In the genomic region with DNA sequence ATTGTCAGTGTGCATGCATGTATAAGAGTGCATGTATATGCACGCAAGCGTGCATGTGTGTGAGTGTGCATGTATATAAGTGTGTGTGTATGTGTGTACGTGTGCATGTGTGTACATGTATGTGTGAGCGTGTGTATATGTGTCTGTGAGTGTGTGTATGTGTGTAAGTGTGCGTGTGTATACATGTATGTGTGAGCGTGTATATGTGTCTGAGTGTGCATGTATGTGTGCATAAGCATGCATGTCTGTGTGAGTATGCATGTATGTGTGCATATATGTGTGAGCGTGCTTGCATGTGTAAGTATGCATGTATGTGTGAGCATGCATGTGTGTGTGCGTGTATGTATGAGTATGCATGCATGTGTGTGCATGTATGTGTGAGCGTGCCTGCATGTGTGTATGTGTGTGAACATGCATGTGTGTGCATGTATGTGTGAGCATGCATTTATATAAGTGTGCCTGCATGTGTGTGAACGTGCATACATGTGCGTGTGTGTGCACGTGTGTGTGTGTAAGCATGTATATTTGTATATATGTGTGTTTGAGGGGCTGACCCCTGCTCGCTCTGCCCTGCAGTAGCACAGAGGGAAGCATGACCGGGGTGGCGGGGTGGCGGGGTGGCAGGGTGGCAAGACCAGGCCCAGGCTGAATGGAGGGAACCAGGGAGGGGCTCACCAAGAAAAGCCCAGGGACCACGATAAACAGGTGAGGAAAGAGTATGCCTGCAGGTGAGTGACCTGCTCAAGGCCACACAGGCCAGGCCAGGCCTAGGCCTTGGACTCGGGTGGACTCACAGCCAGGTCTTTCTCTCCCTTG, we compare ENCODE assay signal across 13 cellular contexts. TPM values are rescaled to one million over a fixed set of nuclear protein-coding genes. Genes with fewer than 3 reads are reported as not detected.
DNase-seq lines count a peak whose midpoint lies in the region; FAIRE-seq and TF ChIP-seq lines count a peak whose summit lies in the region.
"Had no signal": no experiment of that assay in that cellular context is flagged by ENCODE, and none has a peak within 500 bp of the region (broad histone marks: within the 10 kb centered on the region; RNA-seq: fewer than 3 reads in every experiment).

No MANE protein-coding gene starts in this region.

- H3K9me3 Mint-ChIP-seq in activated CD4-positive, alpha-beta T cell treated with anti-CD3 and anti-CD28 coated beads, Interleukin-2, amount 10 ng/mL, durations not matched to agents 24 days and 14 days: no peaks in the 10 kb centered on the region
- H3K9me3 Mint-ChIP-seq in dendritic cell treated with granulocyte-macrophage colony-stimulating factor and Interleukin-4, amounts not matched to agents 40 ng/mL and 50 ng/mL, for 4 days: no peaks in the 10 kb centered on the region

- TF ChIP-seq CTCF in OCI-LY7 (conservative IDR thresholded peaks at IDR 0.05; ENCODE audit: low read length): no peak

- no peaks in the 10 kb centered on the region for H4K20me1 ChIP-seq in OCI-LY7 (ENCODE audit: insufficient read depth, low read length)

- H3K36me3 Mint-ChIP-seq in activated CD4-positive, alpha-beta T cell treated with anti-CD3 and anti-CD28 coated beads, Interleukin-2, amount 10 ng/mL, durations not matched to agents 24 days and 14 days (ENCODE audit: low read depth): peaks cover 70% of the 10 kb centered on the region
- H3K36me3 Mint-ChIP-seq in dendritic cell treated with granulocyte-macrophage colony-stimulating factor and Interleukin-4, amounts not matched to agents 40 ng/mL and 50 ng/mL, for 4 days (ENCODE audit: low read depth): peaks cover 100% of the 10 kb centered on the region

- H3K79me2 ChIP-seq in OCI-LY7 (ENCODE audit: insufficient read depth, low read depth, low read length): no peaks in the 10 kb centered on the region

- no peaks in the 10 kb centered on the region for H3K9me3 ChIP-seq in OCI-LY7 (ENCODE audit: low read length)
- H3K9me3 ChIP-seq in small intestine (ENCODE audit: control insufficient read depth, low read depth): no peaks in the 10 kb centered on the region
- H3K9me3 ChIP-seq: thoracic aorta had no signal

- H3K4me2 ChIP-seq in OCI-LY7 (ENCODE audit: low read length): peak overlapping the region; percentile 72

- peak overlapping the region; percentile 77 for H3K4me3 Mint-ChIP-seq in activated CD4-positive, alpha-beta T cell treated with anti-CD3 and anti-CD28 coated beads, Interleukin-2, amount 10 ng/mL, durations not matched to agents 24 days and 14 days
- peak overlapping the region; percentile 32 for H3K4me3 Mint-ChIP-seq in dendritic cell treated with granulocyte-macrophage colony-stimulating factor and Interleukin-4, amounts not matched to agents 40 ng/mL and 50 ng/mL, for 4 days

- no peak for DNase-seq in activated CD4-positive, alpha-beta T cell treated with anti-CD3 and anti-CD28 coated beads, Interleukin-2, amount 10 ng/mL, durations not matched to agents 24 days and 14 days
- no peak for DNase-seq in activated CD4-positive, alpha-beta T cell treated with anti-CD3 and anti-CD28 coated beads, Interleukin-2, amount 50 U/mL, for 1 hour
- DNase-seq in OCI-LY7 (ENCODE audit: low spot score) (no peak), small intestine (no peak), SK-N-DZ (ENCODE audit: low spot score) (no peak), DMS114 treated with DMSO at 0.1 percent for 48 hours (lab: John Stamatoyannopoulos, UW; ENCODE audit: unreplicated experiment) (no peak), HuH-7.5 (ENCODE audit: low spot score) (no peak)
- DNase-seq: NCI-H1105, NCI-H774, posterior cingulate gyrus had no signal

- H3K4me1 Mint-ChIP-seq in activated CD4-positive, alpha-beta T cell treated with anti-CD3 and anti-CD28 coated beads, Interleukin-2, amount 10 ng/mL, durations not matched to agents 24 days and 14 days: peaks cover 81% of the 10 kb centered on the region
- H3K4me1 Mint-ChIP-seq in dendritic cell treated with granulocyte-macrophage colony-stimulating factor and Interleukin-4, amounts not matched to agents 40 ng/mL and 50 ng/mL, for 4 days (ENCODE audit: low read depth): peaks cover 100% of the 10 kb centered on the region

- no peak for FAIRE-seq in small intestine (lab: Jason Lieb, UNC)
- FAIRE-seq: A204.1 had no signal

- no peaks in the 10 kb centered on the region for H3K27me3 Mint-ChIP-seq in activated CD4-positive, alpha-beta T cell treated with anti-CD3 and anti-CD28 coated beads, Interleukin-2, amount 10 ng/mL, durations not matched to agents 24 days and 14 days
- no peaks in the 10 kb centered on the region for H3K27me3 Mint-ChIP-seq in dendritic cell treated with granulocyte-macrophage colony-stimulating factor and Interleukin-4, amounts not matched to agents 40 ng/mL and 50 ng/mL, for 4 days

- BruUV-seq in OCI-LY7 (replicated peaks; lab: Mats Ljungman, UMichigan): no TSS peak

- WGBS in small intestine, 3 donors: 85 to 91% (median 88%) methylated on average over 18 of the region's 18 CpGs

- H3K4me1 ChIP-seq in OCI-LY7 (ENCODE audit: insufficient read depth, low read length, poor library complexity, severe bottlenecking) (peaks cover 49% of the 10 kb centered on the region), small intestine (ENCODE audit: control insufficient read depth in 2 of 2, insufficient read depth in 1 of 2, low read depth in 1 of 2, low read length in 1 of 2) (peaks cover 0 to 2% of the 10 kb centered on the region in 2 donors)

- no peak overlapping the region for H2AFZ ChIP-seq in OCI-LY7 (ENCODE audit: low read length)

- intact Hi-C loops in activated CD4-positive, alpha-beta T cell treated with anti-CD3 and anti-CD28 coated beads, Interleukin-2, amount 10 ng/mL, durations not matched to agents 24 days and 14 days (cut with micrococcal nuclease): no loop called here
- intact Hi-C loops in OCI-LY7 (cut with micrococcal nuclease; ENCODE audit: unreplicated experiment): no loop called here
- intact Hi-C loops in dendritic cell treated with granulocyte-macrophage colony-stimulating factor and Interleukin-4, amounts not matched to agents 40 ng/mL and 50 ng/mL, for 4 days (cut with micrococcal nuclease): no loop called here

- H3K27ac Mint-ChIP-seq in activated CD4-positive, alpha-beta T cell treated with anti-CD3 and anti-CD28 coated beads, Interleukin-2, amount 10 ng/mL, durations not matched to agents 24 days and 14 days: peak overlapping the region; percentile 97
- H3K27ac Mint-ChIP-seq in dendritic cell treated with granulocyte-macrophage colony-stimulating factor and Interleukin-4, amounts not matched to agents 40 ng/mL and 50 ng/mL, for 4 days: peak overlapping the region; percentile 93

- H3K27ac ChIP-seq in OCI-LY7 (ENCODE audit: low read depth, low read length, poor library complexity, severe bottlenecking) (peak overlapping the region; percentile 91), small intestine (ENCODE audit: low read depth in 1 of 2, low read length in 1 of 2) (peak overlapping the region; percentile 22 to 84)

- CTCF ChIA-PET in OCI-LY7 (lab: Charles Lee; ENCODE audit: unreplicated experiment): interaction anchor here (2.5 kb wide), 1 partner anchor 49 kb away, joined by 9 read pairs; no protein-coding TSS in a partner anchor

- POLR2A ChIA-PET in OCI-LY7 (lab: Charles Lee): interaction anchor here (1.5 to 1.6 kb wide), 3 partner anchors 25 to 41 kb away, joined by 4 to 7 read pairs (median 4); no protein-coding TSS in a partner anchor

- peaks cover 8% of the 10 kb centered on the region; the same call in 1 of the 2 replicates for H3K36me3 ChIP-seq in OCI-LY7 (ENCODE audit: insufficient read depth, low read length)
- H3K36me3 ChIP-seq in small intestine (ENCODE audit: control insufficient read depth in 2 of 2, insufficient read depth in 2 of 2, low read length in 2 of 2): no peaks in the 10 kb centered on the region
- H3K36me3 ChIP-seq: thoracic aorta had no signal

- H3K27me3 ChIP-seq in small intestine (ENCODE audit: control insufficient read depth in 2 of 2, insufficient read depth in 2 of 2, low read length in 2 of 2): no peaks in the 10 kb centered on the region

- H3K9me2 ChIP-seq in OCI-LY7 (ENCODE audit: insufficient read depth, low read length): no peaks in the 10 kb centered on the region

- H3K4me3 ChIP-seq in OCI-LY7 (ENCODE audit: low read depth, low read length, poor library complexity, severe bottlenecking): peak overlapping the region; percentile 34
- H3K4me3 ChIP-seq in small intestine (ENCODE audit: low read depth in 1 of 2, low read length in 2 of 2): no peak overlapping the region

RNA-seq across cellular contexts. Expression of a gene that starts 26.3 kb away (rescaled TPM):
- total RNA-seq in activated CD4-positive, alpha-beta T cell treated with anti-CD3 and anti-CD28 coated beads, Interleukin-2, amount 10 ng/mL, durations not matched to agents 24 days and 14 days: 43.5 and 44.9 TPM in 2 replicates
- total RNA-seq in OCI-LY7 (2014; rRNA removed; shearing (Covaris generic)): 20.6 and 35.0 TPM in 2 replicates
- 24.8 and 28.1 TPM in 2 replicates for total RNA-seq in OCI-LY7 (2022)
- 1 to 10 TPM; 1.1 to 5.4 (median 3.3) TPM for polyA plus RNA-seq in small intestine
- not detected in 2 replicates for polyA plus RNA-seq in SK-N-DZ (2014; cell fraction: cytosol; rRNA removed)
- polyA plus RNA-seq in SK-N-DZ (2014; cell fraction: nucleus; rRNA removed): not detected in 2 replicates
